1 cellular context compared by ENCODE assay signal in genomic region chr15:69319384-69320375, GRCh38.
A peak's percentile ranks its signal among the peaks of the same experiment; 100 is the strongest.
TF ChIP-seq lines count a peak whose summit lies in the region.

No MANE protein-coding gene starts in this region.

TF ChIP-seq in K562, 482 proteins besides CTCF, POLR2A, EP300 and RAD21:
- peak; percentile 49 for TF ChIP-seq PRDM10 (IDR thresholded peaks at IDR 0.05; ENCODE audit: partially characterized antibody)
- peak; percentile 19; the same call in 1 of the 2 replicates for TF ChIP-seq USF2 (CRISPR knock-in tag; IDR thresholded peaks at IDR 0.05)
- TF ChIP-seq RBM15 (IDR thresholded peaks at IDR 0.05; ENCODE audit: insufficient read depth, low read length): no peak
TF ChIP-seq in K562: peak in this region for 2.
